25 cellular contexts compared by ENCODE assay signal in genomic region chr5:156435101-156435500, GRCh38.
"Had no signal": no experiment of that assay in that cellular context is flagged by ENCODE, and none has a peak within 500 bp of the region (broad histone marks: within the 10 kb centered on the region; RNA-seq: fewer than 3 reads in every experiment).

No MANE protein-coding gene starts in this region.

- ATAC-seq: psoas muscle; right cardiac atrium; right lobe of liver; stimulated activated effector memory CD8-positive, alpha-beta T cell treated with anti-CD3 and anti-CD28 coated beads, Interleukin-12 subunit alpha, Interleukin-12 subunit beta, amount 100 ng/mL, for 72 hours; stimulated activated naive B cell treated with anti-CD40 and anti-IgM and Interleukin-4, amounts not matched to agents 10 μg/mL and 1 μg/mL and 100 μg/mL, for 72 hours had no signal

- H3K27ac ChIP-seq: neural progenitor cell, ovary, parathyroid adenoma, psoas muscle, right lobe of liver, sigmoid colon, stomach, thoracic aorta, thyroid gland, tibial nerve, upper lobe of left lung, vagina had no signal

- H3K36me3 ChIP-seq: neural progenitor cell, ovary, right lobe of liver, sigmoid colon, stomach, thoracic aorta, thyroid gland, tibial nerve, upper lobe of left lung, vagina had no signal

- FAIRE-seq: small intestine, urothelium cell line had no signal

- H3K4me1 ChIP-seq: neural progenitor cell, right lobe of liver, stomach, tibial nerve, upper lobe of left lung, vagina had no signal

- H3K4me3 ChIP-seq: neural progenitor cell, ovary, psoas muscle, right lobe of liver, sigmoid colon, stomach, thoracic aorta, thyroid gland, tibial nerve, upper lobe of left lung, vagina had no signal

- H3K9me3 ChIP-seq: ovary, psoas muscle, right lobe of liver, sigmoid colon, stomach, thoracic aorta, thyroid gland, tibial nerve, upper lobe of left lung, vagina had no signal

- DNase-seq: occipital lobe; ovary; posterior cingulate gyrus; psoas muscle; right cardiac atrium; right lobe of liver; sigmoid colon; small intestine; stimulated activated CD4-positive, alpha-beta T cell treated with anti-CD3 and anti-CD28 coated beads, Interleukin-15, amount 100 ng/mL, for 24 hours; stimulated activated CD4-positive, alpha-beta T cell treated with anti-CD3 and anti-CD28 coated beads, Interleukin-2, amount 100 ng/mL, for 24 hours; stimulated activated CD4-positive, alpha-beta T cell treated with anti-CD3 and anti-CD28 coated beads, Interleukin-2, amount 100 ng/mL, for 48 hours; stimulated activated CD4-positive, alpha-beta T cell treated with anti-CD3 and anti-CD28 coated beads, Interleukin-4, amount 100 ng/mL, for 24 hours; stimulated activated naive B cell treated with anti-CD40 and anti-IgM and Interleukin-4, amounts not matched to agents 10 μg/mL and 1 μg/mL and 100 μg/mL, for 72 hours; stimulated activated naive CD4-positive, alpha-beta T cell treated with Interleukin-2 at 50 U/mL for 16 hours; stomach; thyroid gland; trophoblast cell; upper lobe of left lung had no signal

- H3K27me3 ChIP-seq: neural progenitor cell, ovary, right lobe of liver, sigmoid colon, stomach, thyroid gland, tibial nerve, upper lobe of left lung, vagina had no signal
